Comparison of ENCODE assay signal across 8 cellular contexts in the genomic region with DNA sequence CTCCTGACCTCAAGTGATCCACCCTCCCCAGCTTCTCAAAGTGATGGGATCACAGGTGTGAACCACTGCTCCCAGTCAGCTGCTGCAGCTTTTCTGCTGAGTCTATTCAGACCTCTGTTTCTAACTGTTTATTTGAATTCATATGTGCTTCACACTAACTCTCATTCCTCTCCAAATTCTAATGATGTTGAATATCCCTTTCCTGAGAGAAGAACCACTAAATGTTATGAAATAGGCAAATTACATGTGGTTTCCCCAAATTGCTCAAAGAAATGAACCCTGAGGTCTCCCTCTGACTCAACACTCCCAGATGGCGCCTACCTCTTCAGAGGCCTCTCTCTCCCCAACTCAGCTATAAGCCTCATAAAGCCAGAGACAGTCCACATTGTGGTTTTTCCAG.
DNase-seq lines count a peak whose midpoint lies in the region; ATAC-seq and TF ChIP-seq lines count a peak whose summit lies in the region.

No MANE protein-coding gene starts in this region.

- POLR2A ChIA-PET in BJ (lab: Charles Lee), result interaction anchor here (0.6 kb wide), 1 partner anchor 94 kb away, joined by 5 read pairs; no protein-coding TSS in a partner anchor

- no peak overlapping the region for H3K4me3 Mint-ChIP-seq in natural killer cell

- H3K9me3 Mint-ChIP-seq in natural killer cell, result no peaks in the 10 kb centered on the region

- no peak overlapping the region for H3K27ac Mint-ChIP-seq in natural killer cell

- ATAC-seq in GM21717 (IDR thresholded peaks at IDR 0.05; ENCODE audit: unreplicated experiment), result peak; percentile 94
- ATAC-seq in left colon, result no peak
- no peak for ATAC-seq in SK-N-SH treated with all-trans-retinoic acid at 6 μM for 48 hours
- no peak for ATAC-seq in natural killer cell

- no peaks in the 10 kb centered on the region for H3K36me3 Mint-ChIP-seq in natural killer cell

- intact Hi-C loops in left colon (cut with DNase I, micrococcal nuclease), result no loop called here
- intact Hi-C loops in natural killer cell (cut with micrococcal nuclease), result no loop called here

- no peaks in the 10 kb centered on the region for H3K36me3 ChIP-seq in BJ (ENCODE audit: control insufficient read depth, insufficient read depth, low read length)

- CTCF ChIA-PET in BJ (lab: Yijun Ruan, JAX), result interaction anchor here (0.6 kb wide), 1 partner anchor 8 kb away, joined by 4 read pairs; no protein-coding TSS in a partner anchor

- TF ChIP-seq CTCF in BJ (IDR thresholded peaks at IDR 0.05; ENCODE audit: insufficient read depth, low read depth, low read length) (no peak), epithelial cell of esophagus (IDR thresholded peaks at IDR 0.05; ENCODE audit: insufficient read depth, low read depth, low read length, missing control alignments) (no peak), natural killer cell (IDR thresholded peaks at IDR 0.05) (no peak)

- no peaks in the 10 kb centered on the region for H3K27me3 ChIP-seq in BJ (ENCODE audit: control insufficient read depth, insufficient read depth, low read length)

- peaks cover 2 to 8% of the 10 kb centered on the region in 2 donors for H3K27me3 Mint-ChIP-seq in natural killer cell (ENCODE audit: low read depth in 2 of 2)

- DNase-seq in BJ (ENCODE audit: low read depth), result peak; percentile 96
- DNase-seq in M059J (ENCODE audit: low read depth), result peak; percentile 91
- DNase-seq in epithelial cell of esophagus (ENCODE audit: low read depth), result peak; percentile 24
- no peak for DNase-seq in left colon
- no peak for DNase-seq in NCI-H446 treated with DMSO at 0.1 percent for 48 hours (lab: John Stamatoyannopoulos, UW)
- no peak for DNase-seq in natural killer cell

- H3K4me3 ChIP-seq in BJ (ENCODE audit: low read depth, low read length) (no peak overlapping the region), epithelial cell of esophagus (ENCODE audit: low read length) (no peak overlapping the region)

- H3K4me1 Mint-ChIP-seq in natural killer cell, result no peaks in the 10 kb centered on the region

TF ChIP-seq in SK-N-SH treated with all-trans-retinoic acid at 6 μM for 48 hours, 23 proteins besides CTCF, POLR2A, EP300 and RAD21:
- no peak for TF ChIP-seq GLIS3 (CRISPR knock-in tag; IDR thresholded peaks at IDR 0.05)
- no peak for TF ChIP-seq ZNF8 (CRISPR knock-in tag; IDR thresholded peaks at IDR 0.05)
- TF ChIP-seq BACH2 (CRISPR knock-in tag; IDR thresholded peaks at IDR 0.05; ENCODE audit: borderline replicate concordance), result no peak
- no peak for TF ChIP-seq TSHZ2 (CRISPR knock-in tag; IDR thresholded peaks at IDR 0.05)
- no peak for TF ChIP-seq PPARA (CRISPR knock-in tag; IDR thresholded peaks at IDR 0.05; ENCODE audit: borderline replicate concordance)
- TF ChIP-seq POU6F1 (CRISPR knock-in tag; IDR thresholded peaks at IDR 0.05; ENCODE audit: borderline replicate concordance, low read depth), result no peak
- TF ChIP-seq ESRRG (CRISPR knock-in tag; IDR thresholded peaks at IDR 0.05), result no peak
- TF ChIP-seq ZC3H10 (CRISPR knock-in tag; IDR thresholded peaks at IDR 0.05), result no peak
- TF ChIP-seq RARB (CRISPR knock-in tag; IDR thresholded peaks at IDR 0.05), result no peak
- no peak for TF ChIP-seq TCF4 (CRISPR knock-in tag; IDR thresholded peaks at IDR 0.05; ENCODE audit: borderline replicate concordance)
- no peak for TF ChIP-seq SNAI2 (CRISPR knock-in tag; IDR thresholded peaks at IDR 0.05)
- TF ChIP-seq ARNTL (CRISPR knock-in tag; IDR thresholded peaks at IDR 0.05; ENCODE audit: borderline replicate concordance, low read depth), result no peak
- no peak for TF ChIP-seq OSR1 (CRISPR knock-in tag; IDR thresholded peaks at IDR 0.05)
- TF ChIP-seq, protein P1, sequence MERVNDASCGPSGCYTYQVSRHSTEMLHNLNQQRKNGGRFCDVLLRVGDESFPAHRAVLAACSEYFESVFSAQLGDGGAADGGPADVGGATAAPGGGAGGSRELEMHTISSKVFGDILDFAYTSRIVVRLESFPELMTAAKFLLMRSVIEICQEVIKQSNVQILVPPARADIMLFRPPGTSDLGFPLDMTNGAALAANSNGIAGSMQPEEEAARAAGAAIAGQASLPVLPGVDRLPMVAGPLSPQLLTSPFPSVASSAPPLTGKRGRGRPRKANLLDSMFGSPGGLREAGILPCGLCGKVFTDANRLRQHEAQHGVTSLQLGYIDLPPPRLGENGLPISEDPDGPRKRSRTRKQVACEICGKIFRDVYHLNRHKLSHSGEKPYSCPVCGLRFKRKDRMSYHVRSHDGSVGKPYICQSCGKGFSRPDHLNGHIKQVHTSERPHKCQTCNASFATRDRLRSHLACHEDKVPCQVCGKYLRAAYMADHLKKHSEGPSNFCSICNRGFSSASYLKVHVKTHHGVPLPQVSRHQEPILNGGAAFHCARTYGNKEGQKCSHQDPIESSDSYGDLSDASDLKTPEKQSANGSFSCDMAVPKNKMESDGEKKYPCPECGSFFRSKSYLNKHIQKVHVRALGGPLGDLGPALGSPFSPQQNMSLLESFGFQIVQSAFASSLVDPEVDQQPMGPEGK (CRISPR knock-in tag; IDR thresholded peaks at IDR 0.05; ENCODE audit: borderline replicate concordance), result no peak

Comparison
In these comparisons a context has a peak if more than half of its experiments do, and no peak if none do; other contexts are left out.
1. DNase-seq: peak in BJ (single experiment), M059J (single experiment) and epithelial cell of esophagus (single experiment); none in left colon (0 of 2), NCI-H446 treated with DMSO at 0.1 percent for 48 hours (single experiment) and natural killer cell (single experiment).